In genomic region chr18:74598350-74599001, GRCh38 we compare ENCODE assay signal across 8 cellular contexts. TPM values are rescaled to one million over a fixed set of nuclear protein-coding genes. Genes with fewer than 3 reads are reported as not detected.
DNase-seq lines count a peak whose midpoint lies in the region; ATAC-seq lines count a peak whose summit lies in the region.

No MANE protein-coding gene starts in this region.

- H3K4me3 ChIP-seq in ACC112 (ENCODE audit: low read depth, low read length), result peak overlapping the region; percentile 89
- H3K4me3 ChIP-seq in ectodermal cell (ENCODE audit: insufficient read depth, low read depth, low read length), result peak overlapping the region; percentile 68
- peak overlapping the region; percentile 86 for H3K4me3 ChIP-seq in mesodermal cell (ENCODE audit: extremely low read depth, insufficient read depth, low read length, poor library complexity, severe bottlenecking)

- H3K79me2 ChIP-seq in ACC112 (ENCODE audit: control insufficient read depth, insufficient read depth, low read length, unreplicated experiment), result peaks cover 62% of the 10 kb centered on the region

- DNase-seq in NCI-H2171 treated with DMSO at 0.1 percent for 48 hours (lab: John Stamatoyannopoulos, UW), result peak; percentile 27
- DNase-seq in activated CD4-positive, alpha-beta T cell treated with anti-CD3 and anti-CD28 coated beads, Interleukin-2, amount 50 U/mL, for 48 hours, result peak; percentile 68 to 74
- peak; percentile 37 to 52 for DNase-seq in stimulated activated CD8-positive, alpha-beta memory T cell treated with anti-CD3 and anti-CD28 coated beads, Interleukin-2, amount 100 ng/mL, for 1 hour (ENCODE audit: low read depth in 2 of 2)

- WGBS in ectodermal cell, 2 experiments, result 0 to 1% methylated on average over 43 of the region's 44 CpGs
- 0 to 1% methylated on average over 30 to 37 of the region's 44 CpGs for WGBS in mesodermal cell (ENCODE audit: insufficient coverage in 2 of 2), 2 experiments

- ATAC-seq in GM18508 (IDR thresholded peaks at IDR 0.05; ENCODE audit: insufficient read depth, unreplicated experiment) (peak; percentile 51), HG02981 (IDR thresholded peaks at IDR 0.05; ENCODE audit: unreplicated experiment) (peak; percentile 66)

- H3K27me3 ChIP-seq in ACC112 (ENCODE audit: insufficient read depth, low read length) (no peaks in the 10 kb centered on the region), ectodermal cell (ENCODE audit: control insufficient read depth, insufficient read depth, low read length, poor library complexity, severe bottlenecking) (no peaks in the 10 kb centered on the region)

- H2AFZ ChIP-seq in ACC112 (ENCODE audit: low read length, unreplicated experiment), result peak overlapping the region; percentile 63

- H3K4me1 ChIP-seq in ACC112 (ENCODE audit: control insufficient read depth, insufficient read depth, low read length, unreplicated experiment) (peaks cover 8% of the 10 kb centered on the region), ectodermal cell (ENCODE audit: control insufficient read depth, insufficient read depth, low read length) (peaks cover 5% of the 10 kb centered on the region), mesodermal cell (ENCODE audit: control insufficient read depth, insufficient read depth, low read length, poor library complexity, severe bottlenecking) (peaks cover 6% of the 10 kb centered on the region)

- H3K27ac ChIP-seq in ACC112 (ENCODE audit: low read depth, low read length) (peak overlapping the region; percentile 89; the same call in 1 of the 2 replicates), ectodermal cell (ENCODE audit: insufficient read depth, low read depth, low read length, poor library complexity, severe bottlenecking) (peak overlapping the region; percentile 81), mesodermal cell (ENCODE audit: low read depth, low read length, severe bottlenecking) (peak overlapping the region; percentile 94)

- H3K9me3 ChIP-seq in ectodermal cell (ENCODE audit: control insufficient read depth, low read length) (no peaks in the 10 kb centered on the region), mesodermal cell (ENCODE audit: control insufficient read depth, low read length) (no peaks in the 10 kb centered on the region)

- H3K36me3 ChIP-seq in ACC112 (ENCODE audit: insufficient read depth, low read length), result no peaks in the 10 kb centered on the region
- no peaks in the 10 kb centered on the region for H3K36me3 ChIP-seq in ectodermal cell (ENCODE audit: control insufficient read depth, insufficient read depth, low read length)
- peaks cover 6% of the 10 kb centered on the region for H3K36me3 ChIP-seq in mesodermal cell (ENCODE audit: control insufficient read depth, insufficient read depth, low read length)

RNA-seq across cellular contexts. Expression of gene ZNF407, which starts 0.8 kb away (rescaled TPM):
- polyA plus RNA-seq in ectodermal cell (2013, experiment 1 of 4), result 7.1 TPM
- polyA plus RNA-seq in ectodermal cell (2013, experiment 2 of 4), result 6.5 TPM
- 4.8 TPM for polyA plus RNA-seq in ectodermal cell (2013, experiment 3 of 4)
- 4.7 TPM for polyA plus RNA-seq in ectodermal cell (2013, experiment 4 of 4)
- polyA plus RNA-seq in mesodermal cell (2013, experiment 1 of 2), result 4.5 TPM
- polyA plus RNA-seq in mesodermal cell (2013, experiment 2 of 2), result 3.8 TPM

Comparison
In these comparisons a context has a peak if more than half of its experiments do, and no peak if none do; other contexts are left out.
1. Peak in every context shown above with its lines: DNase-seq, ATAC-seq, H3K4me3 ChIP-seq and H3K27ac ChIP-seq.